ENCODE assay signal across 1 cellular context in genomic region chr5:139341187-139341688, GRCh38.
TF ChIP-seq lines count a peak whose summit lies in the region.

No MANE protein-coding gene starts in this region.

TF ChIP-seq in GM12878, 131 proteins besides CTCF, POLR2A, EP300 and RAD21:
- TF ChIP-seq ZNF207 (IDR thresholded peaks at IDR 0.05; ENCODE audit: borderline replicate concordance) (no peak), EED (IDR thresholded peaks at IDR 0.05; ENCODE audit: low read depth) (peak; percentile 29; the same call in 1 of the 2 replicates), CHD1 (IDR thresholded peaks at IDR 0.05; ENCODE audit: low read depth, low read length) (no peak), TCF12 (IDR thresholded peaks at IDR 0.05; ENCODE audit: low read depth, low read length) (no peak), STAT3 (IDR thresholded peaks at IDR 0.05; ENCODE audit: low read depth, low read length) (no peak), ZNF384 (IDR thresholded peaks at IDR 0.05; ENCODE audit: borderline replicate concordance, low read depth, low read length) (no peak), TARDBP (IDR thresholded peaks at IDR 0.05; ENCODE audit: borderline replicate concordance) (no peak), ELK1 (IDR thresholded peaks at IDR 0.05; ENCODE audit: low read depth, low read length) (no peak), NFIC (IDR thresholded peaks at IDR 0.05; ENCODE audit: low read depth, low read length) (no peak), BRCA1 (IDR thresholded peaks at IDR 0.05; ENCODE audit: low read depth, low read length) (no peak), FOXK2 (IDR thresholded peaks at IDR 0.05) (no peak), ZNF24 (IDR thresholded peaks at IDR 0.05) (no peak), WRNIP1 (IDR thresholded peaks at IDR 0.05; ENCODE audit: borderline replicate concordance, low read depth, low read length) (no peak), RELA (IDR thresholded peaks at IDR 0.05; ENCODE audit: borderline replicate concordance, partially characterized antibody) (peak; percentile 79), NRF1 (conservative IDR thresholded peaks at IDR 0.05; ENCODE audit: low read depth, low read length) (no peak), IKZF2 (IDR thresholded peaks at IDR 0.05) (peak in 1 of 2 experiments; percentile 47; a peak in 3 of 4 replicates), ZZZ3 (IDR thresholded peaks at IDR 0.05; ENCODE audit: control insufficient read depth, insufficient read length, low read depth) (no peak), MEF2A (IDR thresholded peaks at IDR 0.05; ENCODE audit: insufficient read depth, low read depth, low read length) (no peak), NR2C2 (IDR thresholded peaks at IDR 0.05; ENCODE audit: borderline replicate concordance, control insufficient read depth, insufficient read length, low read depth) (no peak), MTA3 (IDR thresholded peaks at IDR 0.05; ENCODE audit: borderline replicate concordance, low read length) (0 out of 2 replicates have a peak, but pooled peaks have one; percentile 26), PML (IDR thresholded peaks at IDR 0.05; ENCODE audit: low read length) (peak; percentile 9; the same call in 1 of the 2 replicates), HDAC2 (IDR thresholded peaks at IDR 0.05) (no peak), TCF3 (IDR thresholded peaks at IDR 0.05; ENCODE audit: borderline replicate concordance, insufficient read depth, low read depth, low read length) (no peak)
- TF ChIP-seq, protein P1, sequence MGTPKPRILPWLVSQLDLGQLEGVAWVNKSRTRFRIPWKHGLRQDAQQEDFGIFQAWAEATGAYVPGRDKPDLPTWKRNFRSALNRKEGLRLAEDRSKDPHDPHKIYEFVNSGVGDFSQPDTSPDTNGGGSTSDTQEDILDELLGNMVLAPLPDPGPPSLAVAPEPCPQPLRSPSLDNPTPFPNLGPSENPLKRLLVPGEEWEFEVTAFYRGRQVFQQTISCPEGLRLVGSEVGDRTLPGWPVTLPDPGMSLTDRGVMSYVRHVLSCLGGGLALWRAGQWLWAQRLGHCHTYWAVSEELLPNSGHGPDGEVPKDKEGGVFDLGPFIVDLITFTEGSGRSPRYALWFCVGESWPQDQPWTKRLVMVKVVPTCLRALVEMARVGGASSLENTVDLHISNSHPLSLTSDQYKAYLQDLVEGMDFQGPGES (IDR thresholded peaks at IDR 0.05) = no peak
- TF ChIP-seq, protein P2, sequence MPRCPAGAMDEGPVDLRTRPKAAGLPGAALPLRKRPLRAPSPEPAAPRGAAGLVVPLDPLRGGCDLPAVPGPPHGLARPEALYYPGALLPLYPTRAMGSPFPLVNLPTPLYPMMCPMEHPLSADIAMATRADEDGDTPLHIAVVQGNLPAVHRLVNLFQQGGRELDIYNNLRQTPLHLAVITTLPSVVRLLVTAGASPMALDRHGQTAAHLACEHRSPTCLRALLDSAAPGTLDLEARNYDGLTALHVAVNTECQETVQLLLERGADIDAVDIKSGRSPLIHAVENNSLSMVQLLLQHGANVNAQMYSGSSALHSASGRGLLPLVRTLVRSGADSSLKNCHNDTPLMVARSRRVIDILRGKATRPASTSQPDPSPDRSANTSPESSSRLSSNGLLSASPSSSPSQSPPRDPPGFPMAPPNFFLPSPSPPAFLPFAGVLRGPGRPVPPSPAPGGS (IDR thresholded peaks at IDR 0.05; ENCODE audit: borderline replicate concordance, insufficient read depth, low read depth, low read length, poor library complexity, severe bottlenecking) = no peak
- TF ChIP-seq, protein P3, sequence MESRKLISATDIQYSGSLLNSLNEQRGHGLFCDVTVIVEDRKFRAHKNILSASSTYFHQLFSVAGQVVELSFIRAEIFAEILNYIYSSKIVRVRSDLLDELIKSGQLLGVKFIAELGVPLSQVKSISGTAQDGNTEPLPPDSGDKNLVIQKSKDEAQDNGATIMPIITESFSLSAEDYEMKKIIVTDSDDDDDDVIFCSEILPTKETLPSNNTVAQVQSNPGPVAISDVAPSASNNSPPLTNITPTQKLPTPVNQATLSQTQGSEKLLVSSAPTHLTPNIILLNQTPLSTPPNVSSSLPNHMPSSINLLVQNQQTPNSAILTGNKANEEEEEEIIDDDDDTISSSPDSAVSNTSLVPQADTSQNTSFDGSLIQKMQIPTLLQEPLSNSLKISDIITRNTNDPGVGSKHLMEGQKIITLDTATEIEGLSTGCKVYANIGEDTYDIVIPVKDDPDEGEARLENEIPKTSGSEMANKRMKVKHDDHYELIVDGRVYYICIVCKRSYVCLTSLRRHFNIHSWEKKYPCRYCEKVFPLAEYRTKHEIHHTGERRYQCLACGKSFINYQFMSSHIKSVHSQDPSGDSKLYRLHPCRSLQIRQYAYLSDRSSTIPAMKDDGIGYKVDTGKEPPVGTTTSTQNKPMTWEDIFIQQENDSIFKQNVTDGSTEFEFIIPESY (IDR thresholded peaks at IDR 0.05) = no peak
- TF ChIP-seq, protein P4, sequence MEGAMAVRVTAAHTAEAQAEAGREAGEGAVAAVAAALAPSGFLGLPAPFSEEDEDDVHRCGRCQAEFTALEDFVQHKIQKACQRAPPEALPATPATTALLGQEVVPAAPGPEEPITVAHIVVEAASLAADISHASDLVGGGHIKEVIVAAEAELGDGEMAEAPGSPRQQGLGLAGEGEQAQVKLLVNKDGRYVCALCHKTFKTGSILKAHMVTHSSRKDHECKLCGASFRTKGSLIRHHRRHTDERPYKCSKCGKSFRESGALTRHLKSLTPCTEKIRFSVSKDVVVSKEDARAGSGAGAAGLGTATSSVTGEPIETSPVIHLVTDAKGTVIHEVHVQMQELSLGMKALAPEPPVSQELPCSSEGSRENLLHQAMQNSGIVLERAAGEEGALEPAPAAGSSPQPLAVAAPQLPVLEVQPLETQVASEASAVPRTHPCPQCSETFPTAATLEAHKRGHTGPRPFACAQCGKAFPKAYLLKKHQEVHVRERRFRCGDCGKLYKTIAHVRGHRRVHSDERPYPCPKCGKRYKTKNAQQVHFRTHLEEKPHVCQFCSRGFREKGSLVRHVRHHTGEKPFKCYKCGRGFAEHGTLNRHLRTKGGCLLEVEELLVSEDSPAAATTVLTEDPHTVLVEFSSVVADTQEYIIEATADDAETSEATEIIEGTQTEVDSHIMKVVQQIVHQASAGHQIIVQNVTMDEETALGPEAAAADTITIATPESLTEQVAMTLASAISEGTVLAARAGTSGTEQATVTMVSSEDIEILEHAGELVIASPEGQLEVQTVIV (IDR thresholded peaks at IDR 0.05; ENCODE audit: borderline replicate concordance, partially characterized antibody) = no peak
